Comparison of ENCODE assay signal across 33 cellular contexts in the genomic region with DNA sequence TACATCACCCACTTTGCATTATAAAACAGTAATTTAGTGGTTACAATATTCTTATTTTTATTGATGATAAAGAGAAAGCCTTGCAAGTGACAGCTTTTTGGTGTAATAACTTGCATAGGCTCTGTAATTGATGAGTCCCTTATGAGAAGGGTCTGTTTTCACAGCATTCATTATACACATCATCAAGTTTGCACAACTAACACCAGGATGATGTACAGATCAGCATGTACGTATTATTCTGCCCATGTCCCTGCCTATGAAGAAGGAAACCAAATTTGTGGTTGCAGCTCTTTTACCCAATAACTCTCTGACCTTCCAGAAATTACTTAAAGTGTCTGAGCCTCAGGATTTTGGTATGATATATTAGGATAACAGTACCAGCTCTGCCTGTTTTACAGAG. TPM values are rescaled to one million over a fixed set of nuclear protein-coding genes. Genes with fewer than 3 reads are reported as not detected.
"Had no signal": no experiment of that assay in that cellular context is flagged by ENCODE, and none has a peak within 500 bp of the region (broad histone marks: within the 10 kb centered on the region; RNA-seq: fewer than 3 reads in every experiment).

No MANE protein-coding gene starts in this region.

- H3K27me3 ChIP-seq: ascending aorta, cardiac muscle cell had no signal

- DNase-seq: activated B cell treated with CpG ODN at 0.5 μM for 24 hours; activated CD4-positive, alpha-beta memory T cell treated with anti-CD3 and anti-CD28 coated beads for 36 hours; activated CD4-positive, alpha-beta T cell treated with anti-CD3 and anti-CD28 coated beads for 4 hours; activated CD4-positive, alpha-beta T cell treated with anti-CD3 and anti-CD28 coated beads, Interleukin-2, amount 10 ng/mL, durations not matched to agents 24 days and 14 days; activated CD4-positive, alpha-beta T cell treated with anti-CD3 and anti-CD28 coated beads, Interleukin-2, amount 50 U/mL, for 1 hour; activated CD4-positive, alpha-beta T cell treated with anti-CD3 and anti-CD28 coated beads, Interleukin-2, amount 50 U/mL, for 4 hours; activated CD4-positive, CD25-positive, alpha-beta regulatory T cell treated with anti-CD3 and anti-CD28 coated beads, Interleukin-2, amount 50 U/mL, for 72 hours; activated CD8-positive, alpha-beta memory T cell treated with anti-CD3 and anti-CD28 coated beads, Interleukin-2, amount 50 U/mL, for 4 hours; activated CD8-positive, alpha-beta T cell treated with anti-CD3 and anti-CD28 coated beads for 36 hours; activated effector memory CD4-positive, alpha-beta T cell treated with anti-CD3 and anti-CD28 coated beads, Interleukin-2, amount 50 U/mL, for 16 hours; activated naive CD4-positive, alpha-beta T cell treated with anti-CD3 and anti-CD28 coated beads, Interleukin-2, amount 10 ng/mL, durations not matched to agents 7 days and 5 days; activated naive CD4-positive, alpha-beta T cell treated with Interleukin-2 at 50 U/mL for 16 hours; activated naive CD8-positive, alpha-beta T cell treated with anti-CD3 and anti-CD28 coated beads, Interleukin-2, amount 10 ng/mL, durations not matched to agents 7 days and 5 days; activated naive CD8-positive, alpha-beta T cell treated with anti-CD3 and anti-CD28 coated beads, Interleukin-2, amount 50 U/mL, for 24 hours; activated T-cell treated with anti-CD3 and anti-CD28 coated beads for 4 hours; activated T-cell treated with anti-CD3 and anti-CD28 coated beads, Interleukin-2, amount 50 U/mL, for 1 hour; activated T-cell treated with anti-CD3 and anti-CD28 coated beads, Interleukin-2, amount 50 U/mL, for 4 hours; activated T-cell treated with anti-CD3 and anti-CD28 coated beads, Interleukin-2, amount 50 U/mL, for 72 hours; amygdala; anterior cingulate cortex; caudate nucleus; cerebellar nuclear complex; T-helper 1 cell; T-helper 2 cell; T-helper 9 cell had no signal

- ATAC-seq: activated CD8-positive, alpha-beta T cell treated with anti-CD3 and anti-CD28 coated beads for 36 hours; activated naive CD8-positive, alpha-beta T cell treated with anti-CD3 and anti-CD28 coated beads, Interleukin-2, amount 50 U/mL, for 24 hours; activated T-cell treated with anti-CD3 and anti-CD28 coated beads, Interleukin-2, amount 50 U/mL, for 4 hours; activated T-cell treated with anti-CD3 and anti-CD28 coated beads, Interleukin-2, amount 50 U/mL, for 72 hours; activated T-helper 17 cell treated with anti-CD3 and anti-CD28 coated beads, Interleukin-2, amount 50 U/mL, for 72 hours had no signal

- H3K36me3 ChIP-seq: ascending aorta, cardiac muscle cell had no signal

- H3K4me3 ChIP-seq: ascending aorta, cardiac muscle cell had no signal

- H3K27ac ChIP-seq: ascending aorta, cardiac muscle cell, VCaP had no signal

- H3K4me1 ChIP-seq: ascending aorta had no signal

- H3K9me3 ChIP-seq: ascending aorta had no signal

RNA-seq across cellular contexts. Expression of gene CLVS2, which starts 59.2 kb away (rescaled TPM):
- total RNA-seq: activated B cell treated with CpG ODN at 0.5 μM for 24 hours; activated CD4-positive, alpha-beta memory T cell treated with anti-CD3 and anti-CD28 coated beads for 36 hours; activated CD4-positive, alpha-beta T cell treated with anti-CD3 and anti-CD28 coated beads, Interleukin-2, amount 10 ng/mL, durations not matched to agents 24 days and 14 days; activated CD8-positive, alpha-beta memory T cell treated with anti-CD3 and anti-CD28 coated beads for 36 hours; activated CD8-positive, alpha-beta T cell treated with anti-CD3 and anti-CD28 coated beads for 36 hours; activated naive CD8-positive, alpha-beta T cell treated with anti-CD3 and anti-CD28 coated beads, Interleukin-2, amount 10 ng/mL, durations not matched to agents 7 days and 5 days; activated T-cell treated with anti-CD3 and anti-CD28 coated beads, Interleukin-2, amount 50 U/mL, for 4 hours; activated T-cell treated with anti-CD3 and anti-CD28 coated beads, Interleukin-2, amount 50 U/mL, for 72 hours; activated T-helper 1 cell treated with anti-CD3 and anti-CD28 coated beads, Interleukin-12 subunit alpha, Interleukin-12 subunit beta, Interleukin-2, Interleukin-4 antibody, amounts not matched to agents 30 ng/mL and 10 ng/mL and 1 ng/mL, durations not matched to agents 14 hours and 24 hours and 36 hours; activated T-helper 17 cell treated with anti-CD3 and anti-CD28 coated beads, Interleukin-2, amount 50 U/mL, for 72 hours; ascending aorta; bronchial epithelial cell; chondrocyte had no signal
